ENCODE assay signal across 7 cellular contexts in the genomic region with DNA sequence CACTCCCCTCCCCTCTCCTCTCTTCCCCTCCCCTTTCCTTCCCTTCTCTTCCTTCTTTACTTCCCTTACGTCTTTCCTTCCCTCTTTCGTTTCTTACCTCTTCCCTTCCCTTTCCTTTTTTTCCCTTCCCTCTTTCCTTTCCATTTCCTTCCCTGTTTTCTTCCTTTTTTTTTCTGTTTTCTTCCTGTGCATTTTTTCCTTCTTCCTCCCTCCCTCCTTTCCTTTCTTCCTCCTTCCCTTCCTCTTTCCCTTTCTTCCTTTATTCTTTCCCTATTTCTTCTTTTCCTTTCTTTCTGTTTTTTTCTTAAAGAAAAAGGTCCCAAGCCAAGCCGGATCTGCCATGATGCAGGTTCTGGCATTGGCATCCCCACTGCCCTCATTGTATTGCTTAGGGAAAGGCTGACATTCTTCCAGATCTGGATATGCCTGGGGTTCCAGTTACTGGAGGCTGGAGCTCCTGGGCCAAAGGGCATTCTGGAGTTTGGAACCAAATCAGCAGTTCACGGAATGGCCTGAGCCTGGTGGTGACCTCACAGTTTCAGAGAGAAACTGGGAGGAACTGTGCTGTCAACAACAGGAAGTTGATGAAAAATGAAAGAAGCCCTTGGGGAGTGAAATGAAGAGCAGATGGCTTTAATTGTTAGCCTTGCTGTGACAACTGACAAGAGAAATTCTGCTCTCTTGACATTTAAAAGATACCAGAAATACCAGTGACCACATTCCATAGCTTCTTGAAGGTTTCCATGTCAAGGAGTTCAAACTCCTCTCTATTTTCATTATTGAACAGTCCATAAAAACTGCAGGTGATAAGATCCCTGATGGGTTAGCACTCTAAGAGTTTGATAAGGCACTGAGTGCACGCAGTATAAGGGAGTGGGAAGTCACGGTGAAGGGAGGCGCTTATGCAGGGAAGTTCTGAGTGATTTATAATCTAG.
DNase-seq lines count a peak whose midpoint lies in the region; ATAC-seq, FAIRE-seq and TF ChIP-seq lines count a peak whose summit lies in the region.

No MANE protein-coding gene starts in this region.

- H3K4me1 ChIP-seq in IMR-90 (ENCODE audit: control insufficient read depth, insufficient read depth, low read length) (peaks cover 4% of the 10 kb centered on the region), astrocyte (ENCODE audit: insufficient read depth, low read length) (no peaks in the 10 kb centered on the region), lung (ENCODE audit: control insufficient read depth in 2 of 2, insufficient read depth in 2 of 2, low read length in 2 of 2) (peaks cover 0 to 6% of the 10 kb centered on the region in 2 donors)

- TF ChIP-seq POLR2A in IMR-90 (IDR thresholded peaks at IDR 0.05; ENCODE audit: low read depth, low read length): no peak

- H2AK9ac ChIP-seq in IMR-90 (replicated peaks; ENCODE audit: low read depth, low read length, poor library complexity): no peak overlapping the region

- H4K5ac ChIP-seq in IMR-90 (ENCODE audit: low read depth, low read length): peak overlapping the region; percentile 3; the same call in 1 of the 2 replicates

- peak overlapping the region; percentile 43 to 68; a peak in 2 of 4 replicates for H4K8ac ChIP-seq in IMR-90 (ENCODE audit: low read depth in 2 of 2, low read length in 2 of 2)

- dilution Hi-C loops in IMR-90 (cut with HindIII; ENCODE audit: low sequenced_read_pairs, unreplicated experiment): no loop called here

- H3K79me1 ChIP-seq in IMR-90 (ENCODE audit: low read depth in 1 of 2, low read length in 2 of 2): no peaks in the 10 kb centered on the region

- peaks cover 18% of the 10 kb centered on the region for H3K4me1 Mint-ChIP-seq in astrocyte (ENCODE audit: low read depth, unreplicated experiment)
- H3K4me1 Mint-ChIP-seq in Calu3 (ENCODE audit: low read depth, unreplicated experiment): no peaks in the 10 kb centered on the region

- H3K36me3 ChIP-seq in IMR-90 (ENCODE audit: control insufficient read depth, insufficient read depth, low read length): no peaks in the 10 kb centered on the region
- H3K36me3 ChIP-seq in astrocyte (ENCODE audit: insufficient read depth, low read length): no peaks in the 10 kb centered on the region
- H3K36me3 ChIP-seq in lung (ENCODE audit: control insufficient read depth in 2 of 2, insufficient read depth in 2 of 2, low read length in 2 of 2): no peaks in the 10 kb centered on the region

- H3K4me3 ChIP-seq in IMR-90 (ENCODE audit: insufficient read depth, low read depth, low read length): no peak overlapping the region
- no peak overlapping the region for H3K4me3 ChIP-seq in astrocyte (ENCODE audit: insufficient read depth, low read depth, low read length)
- no peak overlapping the region for H3K4me3 ChIP-seq in lung

- CTCF ChIA-PET in IMR-90 (lab: Yijun Ruan, JAX) (interaction anchor here (1.1 kb wide), 1 partner anchor 16 kb away, joined by 3 read pairs; no protein-coding TSS in a partner anchor), Calu3 (lab: Charles Lee) (no interaction called here)

- peak overlapping the region; percentile 19; the same call in 1 of the 2 replicates for H3K18ac ChIP-seq in IMR-90 (ENCODE audit: low read depth, low read length)

- H3K27ac ChIP-seq in IMR-90 (ENCODE audit: insufficient read depth, low read length) (peak overlapping the region; percentile 4), astrocyte (ENCODE audit: low read depth, low read length) (no peak overlapping the region), lung (ENCODE audit: low read depth in 1 of 2, low read length in 1 of 2) (peak overlapping the region; percentile 33 to 77)

- no peaks in the 10 kb centered on the region for H3K79me2 ChIP-seq in astrocyte (ENCODE audit: insufficient read depth, low read length)

- no peak overlapping the region for H3K9ac ChIP-seq in IMR-90 (ENCODE audit: low read depth, low read length)
- H3K9ac ChIP-seq in astrocyte (ENCODE audit: low read length): no peak overlapping the region

- H3K9me3 ChIP-seq in IMR-90 (ENCODE audit: control insufficient read depth, insufficient read depth, low read length): no peaks in the 10 kb centered on the region
- no peaks in the 10 kb centered on the region for H3K9me3 ChIP-seq in astrocyte (ENCODE audit: insufficient read depth, low read depth, low read length)
- H3K9me3 ChIP-seq in lung (ENCODE audit: control insufficient read depth in 2 of 2, insufficient read depth in 1 of 2, low read length in 1 of 2): no peaks in the 10 kb centered on the region

- H3K27me3 ChIP-seq in IMR-90 (ENCODE audit: control insufficient read depth, insufficient read depth, low read length) (no peaks in the 10 kb centered on the region), astrocyte (ENCODE audit: insufficient read depth, low read length) (no peaks in the 10 kb centered on the region), lung (ENCODE audit: control insufficient read depth, insufficient read depth) (no peaks in the 10 kb centered on the region)

- intact Hi-C loops in IMR-90 (cut with micrococcal nuclease) (no loop called here), Calu3 (cut with micrococcal nuclease; ENCODE audit: unreplicated experiment) (no loop called here)

- H3K56ac ChIP-seq in IMR-90 (ENCODE audit: extremely low read depth, insufficient read depth, low read length): no peak overlapping the region

- ATAC-seq in GM18499 (IDR thresholded peaks at IDR 0.05; ENCODE audit: insufficient read depth, unreplicated experiment): peak; percentile 100
- peak; percentile 99 for ATAC-seq in GM21576 (IDR thresholded peaks at IDR 0.05; ENCODE audit: unreplicated experiment)
- ATAC-seq in IMR-90 (ENCODE audit: low read depth): peak; percentile 64
- peak; percentile 67 for ATAC-seq in lung (ENCODE audit: insufficient read depth, low FRiP score)

- no peak overlapping the region for H3K4me2 ChIP-seq in IMR-90 (ENCODE audit: low read depth, low read length)
- H3K4me2 ChIP-seq in astrocyte (ENCODE audit: low read length): peak overlapping the region; percentile 17

- no peak for FAIRE-seq in astrocyte (lab: Jason Lieb, UNC)

- no peak overlapping the region for H3K23ac ChIP-seq in IMR-90 (ENCODE audit: low read depth, low read length)

- WGBS in IMR-90 (ENCODE audit: extremely low coverage in 2 of 2, insufficient read length in 1 of 2), 2 experiments: 89 to 96% methylated on average over 2 to 3 of the region's 7 CpGs
- WGBS in lung, 2 donors: 31 to 38% methylated on average over 7 of the region's 7 CpGs

- peak overlapping the region; percentile 26; the same call in 1 of the 3 replicates for H2BK15ac ChIP-seq in IMR-90 (ENCODE audit: low read depth, low read length)

- in situ Hi-C loops in IMR-90 (cut with MboI; ENCODE audit: low sequenced_read_pairs): no loop called here

- DNase-seq in IMR-90 (peak; percentile 37), astrocyte (ENCODE audit: low read depth) (peak; percentile 59), lung (ENCODE audit: low spot score) (peak; percentile 42), ureter (ENCODE audit: low spot score) (peak; percentile 46), Calu3 (no peak)

- peak overlapping the region; percentile 40 for H2BK20ac ChIP-seq in IMR-90 (ENCODE audit: low read depth, low read length)

- TF ChIP-seq CTCF in IMR-90 (conservative IDR thresholded peaks at IDR 0.05; ENCODE audit: low read depth, low read length) (no peak), astrocyte (IDR thresholded peaks at IDR 0.05; ENCODE audit: insufficient read depth, low read depth, low read length) (no peak), lung (IDR thresholded peaks at IDR 0.05; ENCODE audit: control extremely low read depth, extremely low read depth) (no peak), Calu3 (IDR thresholded peaks at IDR 0.05; ENCODE audit: unreplicated experiment) (no peak)

- no TSS peak for BruUV-seq in IMR-90 (replicated peaks; lab: Mats Ljungman, UMichigan)
- no TSS peak for BruUV-seq in Calu3 (replicated peaks; lab: Mats Ljungman, UMichigan)

- no peak overlapping the region for H2AK5ac ChIP-seq in IMR-90 (ENCODE audit: low read depth, low read length)

- H2BK120ac ChIP-seq in IMR-90 (ENCODE audit: low read depth, low read length): peak overlapping the region; percentile 70

- H4K20me1 ChIP-seq in IMR-90 (ENCODE audit: insufficient read depth, low read length): no peaks in the 10 kb centered on the region
- no peaks in the 10 kb centered on the region for H4K20me1 ChIP-seq in astrocyte (ENCODE audit: insufficient read depth, low read length)

- H3K27ac Mint-ChIP-seq in astrocyte (ENCODE audit: unreplicated experiment) (peak overlapping the region; percentile 66), Calu3 (ENCODE audit: unreplicated experiment) (no peak overlapping the region)

- H3K27me3 Mint-ChIP-seq in astrocyte (ENCODE audit: low read depth, unreplicated experiment): no peaks in the 10 kb centered on the region
- no peaks in the 10 kb centered on the region for H3K27me3 Mint-ChIP-seq in Calu3 (ENCODE audit: unreplicated experiment)

- H3K14ac ChIP-seq in IMR-90 (replicated peaks; ENCODE audit: low read depth, low read length): peak overlapping the region; percentile 69

- TF ChIP-seq RAD21 in IMR-90 (IDR thresholded peaks at IDR 0.05; ENCODE audit: low read length): no peak

- no peak overlapping the region for H2BK5ac ChIP-seq in IMR-90 (ENCODE audit: low read depth, low read length, poor library complexity, severe bottlenecking)

- no peaks in the 10 kb centered on the region for H3K9me3 Mint-ChIP-seq in astrocyte (ENCODE audit: unreplicated experiment)
- H3K9me3 Mint-ChIP-seq in Calu3 (ENCODE audit: low read depth, unreplicated experiment): no peaks in the 10 kb centered on the region

- H3K36me3 Mint-ChIP-seq in astrocyte (ENCODE audit: low read depth, unreplicated experiment) (no peaks in the 10 kb centered on the region), Calu3 (ENCODE audit: insufficient read depth, unreplicated experiment) (no peaks in the 10 kb centered on the region)

- POLR2A ChIA-PET in IMR-90 (lab: Charles Lee; ENCODE audit: unreplicated experiment): no interaction called here

- H3K9me1 ChIP-seq in IMR-90 (ENCODE audit: insufficient read depth, low read length): no peaks in the 10 kb centered on the region; the same call in 1 of the 2 replicates

- H2AFZ ChIP-seq in IMR-90 (replicated peaks; ENCODE audit: low read length, poor library complexity): peak overlapping the region; percentile 63
- H2AFZ ChIP-seq in astrocyte (ENCODE audit: low read depth, low read length): peak overlapping the region; percentile 39

- no peak overlapping the region for H3K4me3 Mint-ChIP-seq in astrocyte (ENCODE audit: unreplicated experiment)
- no peak overlapping the region for H3K4me3 Mint-ChIP-seq in Calu3 (ENCODE audit: low read depth, unreplicated experiment)

- peak overlapping the region; percentile 76 for H4K91ac ChIP-seq in IMR-90 (ENCODE audit: insufficient read depth, low read depth, low read length)

- H3K4ac ChIP-seq in IMR-90 (ENCODE audit: low read depth, low read length): peak overlapping the region; percentile 75; the same call in 1 of the 2 replicates

TF ChIP-seq in IMR-90, 13 proteins besides CTCF, POLR2A, EP300 and RAD21 (continues in another document):
- TF ChIP-seq SMC3 (IDR thresholded peaks at IDR 0.05; ENCODE audit: low read depth, low read length): no peak
